In genomic region chr9:127423591-127423933, GRCh38 we compare ENCODE assay signal across 8 cellular contexts. TPM values are rescaled to one million over a fixed set of nuclear protein-coding genes. Genes with fewer than 3 reads are reported as not detected.
DNase-seq lines count a peak whose midpoint lies in the region; ATAC-seq and TF ChIP-seq lines count a peak whose summit lies in the region.

No MANE protein-coding gene starts in this region.

- no peak for TF ChIP-seq POLR2A in transverse colon (IDR thresholded peaks at IDR 0.05)

- H3K36me3 ChIP-seq in left lung (peaks cover 0 to 3% of the 10 kb centered on the region in 2 donors), transverse colon (peaks cover 0 to 1% (median 0%) of the 10 kb centered on the region in 4 donors)

- H3K27ac ChIP-seq in angular gyrus (ENCODE audit: low read depth, low read length) (peak overlapping the region; percentile 96), left lung (peak overlapping the region; percentile 87 to 89), transverse colon (peak overlapping the region; percentile 88 to 96 (median 92))

- ATAC-seq in activated CD8-positive, alpha-beta memory T cell treated with anti-CD3 and anti-CD28 coated beads, Interleukin-2, amount 10 ng/mL, durations not matched to agents 7 days and 5 days: no peak
- peak; percentile 5 for ATAC-seq in left lung
- no peak for ATAC-seq in HG03565 (IDR thresholded peaks at IDR 0.05; ENCODE audit: unreplicated experiment)
- ATAC-seq in HG03520 (IDR thresholded peaks at IDR 0.05; ENCODE audit: unreplicated experiment): no peak

- in situ Hi-C loops in transverse colon (cut with MboI; ENCODE audit: low pct_ligation_motif_present in 1 of 4, low pct_unique_long_range_greater_than_20kb in 1 of 4, low sequenced_read_pairs in 3 of 4): no loop called here

- CTCF ChIA-PET in activated CD8-positive, alpha-beta memory T cell treated with anti-CD3 and anti-CD28 coated beads, Interleukin-2, amount 10 ng/mL, durations not matched to agents 7 days and 5 days (lab: Charles Lee): interaction anchor here (0.7 to 2.5 kb wide), 7 partner anchors 26 to 483 kb away, joined by 3 to 13 read pairs (median 3); partner anchors contain the start of genes LRSAM1, RPL12, SLC2A8 and TOR2A

- H3K27me3 Mint-ChIP-seq in activated CD8-positive, alpha-beta memory T cell treated with anti-CD3 and anti-CD28 coated beads, Interleukin-2, amount 10 ng/mL, durations not matched to agents 7 days and 5 days: no peaks in the 10 kb centered on the region

- peaks cover 39% of the 10 kb centered on the region for H3K4me1 Mint-ChIP-seq in activated CD8-positive, alpha-beta memory T cell treated with anti-CD3 and anti-CD28 coated beads, Interleukin-2, amount 10 ng/mL, durations not matched to agents 7 days and 5 days

- no peaks in the 10 kb centered on the region for H3K9me3 Mint-ChIP-seq in activated CD8-positive, alpha-beta memory T cell treated with anti-CD3 and anti-CD28 coated beads, Interleukin-2, amount 10 ng/mL, durations not matched to agents 7 days and 5 days (ENCODE audit: low read depth)

- TF ChIP-seq EP300 in transverse colon (IDR thresholded peaks at IDR 0.05; ENCODE audit: low read depth): no peak

- TF ChIP-seq CTCF in left lung (IDR thresholded peaks at IDR 0.05): no peak
- TF ChIP-seq CTCF in transverse colon (IDR thresholded peaks at IDR 0.05): no peak
- no peak for TF ChIP-seq CTCF in GM10266 (IDR thresholded peaks at IDR 0.05; ENCODE audit: control insufficient read depth, insufficient read depth, low read depth, missing control alignments)

- H3K4me3 Mint-ChIP-seq in activated CD8-positive, alpha-beta memory T cell treated with anti-CD3 and anti-CD28 coated beads, Interleukin-2, amount 10 ng/mL, durations not matched to agents 7 days and 5 days: peak overlapping the region; percentile 97

- H3K27ac Mint-ChIP-seq in activated CD8-positive, alpha-beta memory T cell treated with anti-CD3 and anti-CD28 coated beads, Interleukin-2, amount 10 ng/mL, durations not matched to agents 7 days and 5 days: peak overlapping the region; percentile 85

- H3K9me3 ChIP-seq in left lung (no peaks in the 10 kb centered on the region), transverse colon (no peaks in the 10 kb centered on the region)

- H3K27me3 ChIP-seq in left lung (no peaks in the 10 kb centered on the region), transverse colon (no peaks in the 10 kb centered on the region)

- H3K4me1 ChIP-seq in left lung (peaks cover 20 to 46% of the 10 kb centered on the region in 2 donors), transverse colon (peaks cover 23 to 36% (median 29%) of the 10 kb centered on the region in 4 donors)

- WGBS in transverse colon (ENCODE audit: low coverage in 1 of 2), 2 donors: 0% methylated on average over 8 of the region's 8 CpGs; no CpG with 5 or more reads in 1 of the 2 donors

- no peak for DNase-seq in activated CD8-positive, alpha-beta memory T cell treated with anti-CD3 and anti-CD28 coated beads, Interleukin-2, amount 10 ng/mL, durations not matched to agents 7 days and 5 days
- no peak for DNase-seq in activated CD8-positive, alpha-beta memory T cell treated with anti-CD3 and anti-CD28 coated beads, Interleukin-2, amount 50 U/mL, for 48 hours
- DNase-seq in left lung: no peak
- DNase-seq in transverse colon: no peak
- DNase-seq in GM10266 (ENCODE audit: extremely low spot score): no peak

- peaks cover 15% of the 10 kb centered on the region for H3K36me3 Mint-ChIP-seq in activated CD8-positive, alpha-beta memory T cell treated with anti-CD3 and anti-CD28 coated beads, Interleukin-2, amount 10 ng/mL, durations not matched to agents 7 days and 5 days

- intact Hi-C loops in left lung (cut with DNase I) (no loop called here), transverse colon (cut with DNase I; ENCODE audit: low total_unique reads) (no loop called here)

- peak overlapping the region; percentile 68 to 90 for H3K4me3 ChIP-seq in left lung
- peak overlapping the region; percentile 80 to 91 (median 88) for H3K4me3 ChIP-seq in transverse colon

RNA-seq across cellular contexts. Expression of gene ZNF79, which starts 0.6 kb away (rescaled TPM):
- 10 to 100 TPM; 14.2 to 18.9 TPM for total RNA-seq in activated CD8-positive, alpha-beta memory T cell treated with anti-CD3 and anti-CD28 coated beads, Interleukin-2, amount 10 ng/mL, durations not matched to agents 7 days and 5 days
- total RNA-seq in left lung (1 to 10 TPM; 7.7 to 9.0 TPM), transverse colon (10 to 100 TPM in 3 of 4 donors, 1 to 10 TPM in 1; 9.4 to 12.3 (median 11.3) TPM)

RNA-seq across cellular contexts. Expression of gene SLC2A8, which starts 26.6 kb away (rescaled TPM):
- 10 to 100 TPM; 12.1 to 26.0 TPM for total RNA-seq in activated CD8-positive, alpha-beta memory T cell treated with anti-CD3 and anti-CD28 coated beads, Interleukin-2, amount 10 ng/mL, durations not matched to agents 7 days and 5 days
- total RNA-seq in left lung (10 to 100 TPM; 20.1 to 23.2 TPM), transverse colon (10 to 100 TPM in 3 of 4 donors, 1 to 10 TPM in 1; 9.6 to 95.8 (median 29.4) TPM)

RNA-seq across cellular contexts. Expression of gene RPL12, which starts 27.6 kb away (rescaled TPM):
- 1,000 to 10,000 TPM; 1,251 to 1,331 TPM for total RNA-seq in activated CD8-positive, alpha-beta memory T cell treated with anti-CD3 and anti-CD28 coated beads, Interleukin-2, amount 10 ng/mL, durations not matched to agents 7 days and 5 days
- 1,000 to 10,000 TPM in 1 of 2 donors, 100 to 1,000 TPM in 1; 902 to 1,036 TPM for total RNA-seq in left lung
- total RNA-seq in transverse colon: 1,000 to 10,000 TPM; 1,054 to 2,042 (median 1,540) TPM

RNA-seq across cellular contexts. Expression of gene LRSAM1, which starts 27.7 kb away (rescaled TPM):
- 10 to 100 TPM; 25.5 to 27.7 TPM for total RNA-seq in activated CD8-positive, alpha-beta memory T cell treated with anti-CD3 and anti-CD28 coated beads, Interleukin-2, amount 10 ng/mL, durations not matched to agents 7 days and 5 days
- total RNA-seq in left lung (10 to 100 TPM; 16.4 to 24.4 TPM), transverse colon (10 to 100 TPM; 16.2 to 39.2 (median 26.2) TPM)
